27 cellular contexts compared by ENCODE assay signal in the genomic region with DNA sequence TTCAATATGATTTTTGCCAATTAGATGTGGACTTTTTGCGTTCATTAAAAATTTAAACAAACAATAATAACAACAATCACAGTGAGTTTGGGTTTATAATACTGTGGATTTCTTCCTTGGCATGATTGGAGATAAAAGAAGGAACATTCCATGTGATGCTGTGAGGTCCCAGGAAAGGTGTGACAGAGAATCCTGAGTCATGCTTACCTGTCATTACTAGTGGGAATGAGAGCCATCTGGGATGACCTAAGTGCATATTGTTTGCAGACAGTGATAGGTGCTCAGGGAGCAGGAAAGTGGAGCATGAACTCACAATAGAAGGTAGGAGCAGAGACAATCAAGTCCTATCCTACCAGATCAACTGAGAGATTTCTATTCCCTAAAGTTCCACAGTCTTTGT.
DNase-seq lines count a peak whose midpoint lies in the region; ATAC-seq, FAIRE-seq and TF ChIP-seq lines count a peak whose summit lies in the region.
"Had no signal": no experiment of that assay in that cellular context is flagged by ENCODE, and none has a peak within 500 bp of the region (broad histone marks: within the 10 kb centered on the region; RNA-seq: fewer than 3 reads in every experiment).

No MANE protein-coding gene starts in this region.

- dilution Hi-C loops in keratinocyte (cut with MboI; ENCODE audit: extremely low pct_ligation_motif_present, low sequenced_read_pairs): no loop called here

- H3K9me3 ChIP-seq in HCT116 (ENCODE audit: control insufficient read depth in 1 of 2, insufficient read depth in 1 of 2, low read depth in 1 of 2, low read length in 2 of 2): no peaks in the 10 kb centered on the region
- H3K9me3 ChIP-seq in PC-3 (ENCODE audit: low read length): no peaks in the 10 kb centered on the region
- no peaks in the 10 kb centered on the region for H3K9me3 ChIP-seq in keratinocyte (ENCODE audit: control insufficient read depth, low read depth, low read length)
- H3K9me3 ChIP-seq: adrenal gland; BLaER1 treated with 17β-estradiol and CSF1 and Interleukin-3, amounts not matched to agents 10 nM and 100 nM; Caco-2; lower lobe of right lung; Peyer's patch; upper lobe of right lung had no signal

- H3K9me1 ChIP-seq in keratinocyte (ENCODE audit: control insufficient read depth, extremely low read depth, insufficient read depth, low read length): no peaks in the 10 kb centered on the region

- POLR2A ChIA-PET in HCT116 (lab: Charles Lee) (no interaction called here), PC-3 (lab: Charles Lee; ENCODE audit: unreplicated experiment) (no interaction called here)

- H3K79me2 ChIP-seq in HCT116 (ENCODE audit: insufficient read depth, low read length) (no peaks in the 10 kb centered on the region), PC-3 (ENCODE audit: low read length) (no peaks in the 10 kb centered on the region), keratinocyte (ENCODE audit: control insufficient read depth, insufficient read depth, low read length) (no peaks in the 10 kb centered on the region)

- no TSS peak for BruUV-seq in HCT116 (replicated peaks; lab: Mats Ljungman, UMichigan)
- no TSS peak for BruUV-seq in PC-3 (replicated peaks; lab: Mats Ljungman, UMichigan)

- no peak for TF ChIP-seq POLR2A in HCT116 (IDR thresholded peaks at IDR 0.05; ENCODE audit: borderline replicate concordance, extremely low read depth, insufficient read depth, insufficient read length)

- H3K27ac Mint-ChIP-seq in progenitor cell of endocrine pancreas: no peak overlapping the region
- H3K27ac Mint-ChIP-seq: activated T-cell treated with anti-CD3 and anti-CD28 coated beads, Interleukin-2, amount 50 U/mL, for 24 hours had no signal

- intact Hi-C loops in HCT116 (cut with micrococcal nuclease): loop anchor here (10.0 kb wide), 1 partner anchor 822 kb away; no protein-coding TSS in a partner anchor
- intact Hi-C loops in PC-3 (cut with micrococcal nuclease): loop anchor here (5.0 to 10.0 kb wide), 3 partner anchors 44 to 992 kb away; no protein-coding TSS in a partner anchor

- TF ChIP-seq CTCF in HCT116 (IDR thresholded peaks at IDR 0.05 in 2 of 3, conservative IDR thresholded peaks at IDR 0.05 in 1 of 3; ENCODE audit: borderline replicate concordance in 1 of 3, insufficient read depth in 1 of 3, low read depth in 2 of 3, low read length in 2 of 3): no peak
- no peak for TF ChIP-seq CTCF in PC-3 (conservative IDR thresholded peaks at IDR 0.05; ENCODE audit: low read depth, low read length)
- TF ChIP-seq CTCF in keratinocyte (optimal IDR thresholded peaks at IDR 0.05 in 1 of 3, IDR thresholded peaks at IDR 0.05 in 1 of 3, conservative IDR thresholded peaks at IDR 0.05 in 1 of 3; ENCODE audit: extremely low read depth in 1 of 3, insufficient read depth in 2 of 3, low read length in 3 of 3): no peak
- no peak for TF ChIP-seq CTCF in progenitor cell of endocrine pancreas (IDR thresholded peaks at IDR 0.05; ENCODE audit: unreplicated experiment)

- H4K20me1 ChIP-seq in HCT116 (ENCODE audit: insufficient read depth) (no peaks in the 10 kb centered on the region), PC-3 (ENCODE audit: low read length) (no peaks in the 10 kb centered on the region), keratinocyte (ENCODE audit: control insufficient read depth, extremely low read depth, insufficient read depth, low read length) (no peaks in the 10 kb centered on the region)
- H4K20me1 ChIP-seq: BLaER1 treated with 17β-estradiol and CSF1 and Interleukin-3, amounts not matched to agents 10 nM and 100 nM had no signal

- H3F3A ChIP-seq in PC-3 (ENCODE audit: low read length, unreplicated experiment): peaks cover 4% of the 10 kb centered on the region

- ATAC-seq in HCT116 (no peak), PC-3 (no peak), GM18909 (IDR thresholded peaks at IDR 0.05; ENCODE audit: poor library complexity, unreplicated experiment) (no peak), HG03342 (IDR thresholded peaks at IDR 0.05; ENCODE audit: unreplicated experiment) (no peak)
- ATAC-seq: lower lobe of right lung, upper lobe of right lung had no signal

- H3K9me2 ChIP-seq in HCT116 (ENCODE audit: insufficient read depth): no peaks in the 10 kb centered on the region
- no peaks in the 10 kb centered on the region for H3K9me2 ChIP-seq in PC-3 (replicated peaks; ENCODE audit: low read length)

- FAIRE-seq in keratinocyte (lab: Jason Lieb, UNC): peak; percentile 48
- FAIRE-seq: GM12892 had no signal

- H3K27me3 ChIP-seq in HCT116 (ENCODE audit: insufficient read depth, low read length) (no peaks in the 10 kb centered on the region), PC-3 (ENCODE audit: low read length) (no peaks in the 10 kb centered on the region), keratinocyte (ENCODE audit: control insufficient read depth, extremely low read depth, insufficient read depth, low read length) (no peaks in the 10 kb centered on the region)
- H3K27me3 ChIP-seq: adrenal gland; BLaER1 treated with 17β-estradiol and CSF1 and Interleukin-3, amounts not matched to agents 10 nM and 100 nM; Peyer's patch; suprapubic skin; upper lobe of right lung had no signal

- H3K4me2 ChIP-seq in HCT116 (ENCODE audit: low read length) (peak overlapping the region; percentile 66), PC-3 (ENCODE audit: low read length) (peak overlapping the region; percentile 26), keratinocyte (ENCODE audit: control insufficient read depth, extremely low read depth, insufficient read depth, low read depth, low read length) (no peak overlapping the region)
- H3K4me2 ChIP-seq: BLaER1 treated with 17β-estradiol and CSF1 and Interleukin-3, amounts not matched to agents 10 nM and 100 nM had no signal

- H3K27ac ChIP-seq in HCT116 (ENCODE audit: low read depth, low read length) (no peak overlapping the region), PC-3 (ENCODE audit: low read length) (peak overlapping the region; percentile 98), keratinocyte (ENCODE audit: control insufficient read depth, insufficient read depth, low read length) (no peak overlapping the region)
- H3K27ac ChIP-seq: adrenal gland; BLaER1 treated with 17β-estradiol and CSF1 and Interleukin-3, amounts not matched to agents 10 nM and 100 nM; GM23248; lower lobe of right lung; Peyer's patch; suprapubic skin; upper lobe of right lung; VCaP had no signal

- no peak overlapping the region for H3K4me3 Mint-ChIP-seq in progenitor cell of endocrine pancreas (ENCODE audit: low read depth)
- H3K4me3 Mint-ChIP-seq: activated T-cell treated with anti-CD3 and anti-CD28 coated beads, Interleukin-2, amount 50 U/mL, for 24 hours; brain had no signal

- RAD21 ChIA-PET in HCT116 (lab: Charles Lee; ENCODE audit: low non-redundant PET in 1 of 2, low total read pairs in 2 of 2, uncharacterized antibody in 2 of 2, unreplicated experiment in 2 of 2): no interaction called here

- peaks cover 6% of the 10 kb centered on the region for H3K27me3 Mint-ChIP-seq in progenitor cell of endocrine pancreas
- H3K27me3 Mint-ChIP-seq: activated T-cell treated with anti-CD3 and anti-CD28 coated beads, Interleukin-2, amount 50 U/mL, for 24 hours; brain had no signal

- H3K4me1 Mint-ChIP-seq in progenitor cell of endocrine pancreas (ENCODE audit: low read depth): peaks cover 7% of the 10 kb centered on the region

- no peak overlapping the region for H3K9ac ChIP-seq in HCT116 (ENCODE audit: low read length)
- H3K9ac ChIP-seq in PC-3 (ENCODE audit: low read length): peak overlapping the region; percentile 92
- H3K9ac ChIP-seq in keratinocyte (ENCODE audit: control insufficient read depth, extremely low read depth, insufficient read depth, low read length): no peak overlapping the region
- H3K9ac ChIP-seq: BLaER1 treated with 17β-estradiol and CSF1 and Interleukin-3, amounts not matched to agents 10 nM and 100 nM; GM23248 had no signal

- no peaks in the 10 kb centered on the region for H3K36me3 Mint-ChIP-seq in progenitor cell of endocrine pancreas (ENCODE audit: insufficient read depth)
- H3K36me3 Mint-ChIP-seq: brain had no signal

- no peaks in the 10 kb centered on the region for H3K9me3 Mint-ChIP-seq in progenitor cell of endocrine pancreas (ENCODE audit: low read depth)
- H3K9me3 Mint-ChIP-seq: activated T-cell treated with anti-CD3 and anti-CD28 coated beads, Interleukin-2, amount 50 U/mL, for 24 hours had no signal

- no peak for TF ChIP-seq RAD21 in HCT116 (IDR thresholded peaks at IDR 0.05; ENCODE audit: low read depth)

- DNase-seq in COLO668 (lab: John Stamatoyannopoulos, UW; ENCODE audit: unreplicated experiment): peak; percentile 9
- no peak for DNase-seq in HCT116 (ENCODE audit: low read depth, low spot score)
- DNase-seq in PC-3: peak; percentile 80
- DNase-seq in keratinocyte (ENCODE audit: low read depth, low spot score): no peak
- DNase-seq in progenitor cell of endocrine pancreas (ENCODE audit: low spot score, unreplicated experiment): no peak
- DNase-seq: activated CD4-positive, alpha-beta T cell treated with anti-CD3 and anti-CD28 coated beads for 4 hours; activated naive CD4-positive, alpha-beta T cell; activated T-cell treated with anti-CD3 and anti-CD28 coated beads, Interleukin-2, amount 50 U/mL, for 24 hours; adrenal gland; Caco-2; GM23248; kidney glomerular epithelial cell; lower lobe of right lung; NCI-H1092 treated with DMSO at 0.1 percent for 48 hours; NCI-H187; Peyer's patch; SIG-M5; stimulated activated naive CD4-positive, alpha-beta T cell; T-helper 9 cell; upper lobe of right lung had no signal

- H3K4me3 ChIP-seq in HCT116 (replicated peaks in 1 of 2; ENCODE audit: low read depth in 1 of 2, low read length in 2 of 2): no peak overlapping the region
- no peak overlapping the region for H3K4me3 ChIP-seq in PC-3 (ENCODE audit: low read length)
- H3K4me3 ChIP-seq in keratinocyte (ENCODE audit: control insufficient read depth in 2 of 3, extremely low read depth in 1 of 3, insufficient read depth in 2 of 3, low read depth in 1 of 3, low read length in 3 of 3): no peak overlapping the region
- H3K4me3 ChIP-seq: adrenal gland; BLaER1 treated with 17β-estradiol and CSF1 and Interleukin-3, amounts not matched to agents 10 nM and 100 nM; GM23248; lower lobe of right lung; Peyer's patch; suprapubic skin; upper lobe of right lung had no signal

- H2AFZ ChIP-seq in HCT116 (ENCODE audit: low read depth, low read length, poor library complexity, severe bottlenecking) (no peak overlapping the region), PC-3 (ENCODE audit: low read length) (no peak overlapping the region), keratinocyte (ENCODE audit: control insufficient read depth, low read length) (no peak overlapping the region)
- H2AFZ ChIP-seq: GM23248 had no signal

- H3K4me1 ChIP-seq in HCT116 (ENCODE audit: control insufficient read depth in 1 of 2, insufficient read depth in 2 of 2, low read length in 2 of 2) (peaks cover 31 to 56% of the 10 kb centered on the region in 2 experiments), PC-3 (ENCODE audit: insufficient read depth, low read length) (peaks cover 51% of the 10 kb centered on the region), keratinocyte (ENCODE audit: control insufficient read depth, extremely low read depth, insufficient read depth, low read length) (peaks cover 21% of the 10 kb centered on the region)
- H3K4me1 ChIP-seq: Caco-2 had no signal

- no peaks in the 10 kb centered on the region for H3K36me3 ChIP-seq in HCT116 (ENCODE audit: control insufficient read depth in 1 of 2, insufficient read depth in 2 of 2, low read length in 2 of 2)
- no peaks in the 10 kb centered on the region for H3K36me3 ChIP-seq in PC-3 (ENCODE audit: low read depth, low read length)
- H3K36me3 ChIP-seq in keratinocyte (ENCODE audit: control insufficient read depth in 2 of 2, extremely low read depth in 1 of 2, insufficient read depth in 2 of 2, low read length in 2 of 2): no peaks in the 10 kb centered on the region
- H3K36me3 ChIP-seq: adrenal gland; BLaER1 treated with 17β-estradiol and CSF1 and Interleukin-3, amounts not matched to agents 10 nM and 100 nM; lower lobe of right lung; Peyer's patch; suprapubic skin; upper lobe of right lung had no signal

- CTCF ChIA-PET in HCT116 (lab: Charles Lee) (no interaction called here), PC-3 (lab: Charles Lee) (no interaction called here)

Comparison
In these comparisons a context has a peak if more than half of its experiments do, and no peak if none do; other contexts are left out.
1. DNase-seq: peak in COLO668 (single experiment) and PC-3 (single experiment); none in HCT116 (single experiment), keratinocyte (single experiment) and progenitor cell of endocrine pancreas (single experiment).